In genomic region chr2:7825591-7826312, GRCh38 we compare ENCODE assay signal across 8 cellular contexts.
DNase-seq lines count a peak whose midpoint lies in the region; ATAC-seq and TF ChIP-seq lines count a peak whose summit lies in the region.

No MANE protein-coding gene starts in this region.

- H3K4me1 ChIP-seq in RWPE2 (ENCODE audit: insufficient read depth, poor library complexity, severe bottlenecking): peaks cover 16% of the 10 kb centered on the region
- H3K4me1 ChIP-seq in left lung: no peaks in the 10 kb centered on the region
- H3K4me1 ChIP-seq in mucosa of descending colon (ENCODE audit: low read depth): no peaks in the 10 kb centered on the region

- ATAC-seq in GM21786 (IDR thresholded peaks at IDR 0.05; ENCODE audit: unreplicated experiment) (peak; percentile 75), RWPE2 (ENCODE audit: low read depth) (peak; percentile 94), left lung (peak; percentile 98), mucosa of descending colon (no peak)

- TF ChIP-seq CTCF in GM06990 (IDR thresholded peaks at IDR 0.05; ENCODE audit: insufficient read depth, low read length, poor library complexity, severe bottlenecking) (no peak), RWPE2 (IDR thresholded peaks at IDR 0.05; ENCODE audit: poor library complexity, severe bottlenecking) (no peak), left lung (IDR thresholded peaks at IDR 0.05) (no peak), mucosa of descending colon (IDR thresholded peaks at IDR 0.05) (no peak)

- in situ Hi-C loops in G401 (cut with HindIII; ENCODE audit: low sequenced_read_pairs): no loop called here

- H3K9me3 ChIP-seq in RWPE2 (ENCODE audit: severe bottlenecking) (no peaks in the 10 kb centered on the region), left lung (no peaks in the 10 kb centered on the region), mucosa of descending colon (no peaks in the 10 kb centered on the region)

- DNase-seq in GM06990 (ENCODE audit: extremely low read depth, insufficient read length) (peak; percentile 66), RWPE2 (ENCODE audit: low spot score) (peak; percentile 69), left lung (no peak), mucosa of descending colon (no peak), occipital lobe (lab: John Stamatoyannopoulos, UW) (no peak), G401 (ENCODE audit: low spot score) (no peak), DMS114 treated with DMSO at 0.1 percent for 48 hours (lab: John Stamatoyannopoulos, UW; ENCODE audit: unreplicated experiment) (no peak)

- intact Hi-C loops in left lung (cut with DNase I) (no loop called here), mucosa of descending colon (cut with DNase I, micrococcal nuclease) (no loop called here)

- peak overlapping the region; percentile 70 for H3K27ac ChIP-seq in RWPE2 (ENCODE audit: poor library complexity, severe bottlenecking)
- H3K27ac ChIP-seq in left lung: peak overlapping the region in 1 of 2 donors; percentile 21

- H3K36me3 ChIP-seq in GM06990 (ENCODE audit: control insufficient read depth, insufficient read depth, low read length) (no peaks in the 10 kb centered on the region), RWPE2 (ENCODE audit: low read depth) (no peaks in the 10 kb centered on the region), left lung (no peaks in the 10 kb centered on the region), mucosa of descending colon (ENCODE audit: low read depth) (no peaks in the 10 kb centered on the region)

- H3K27me3 ChIP-seq in GM06990 (replicated peaks; ENCODE audit: control insufficient read depth, insufficient read depth, low read length) (no peaks in the 10 kb centered on the region), RWPE2 (ENCODE audit: insufficient read depth, poor library complexity, severe bottlenecking) (no peaks in the 10 kb centered on the region), left lung (no peaks in the 10 kb centered on the region)

- H3K4me3 ChIP-seq in GM06990 (replicated peaks; ENCODE audit: low read depth, low read length) (no peak overlapping the region), RWPE2 (ENCODE audit: severe bottlenecking) (no peak overlapping the region), left lung (no peak overlapping the region), mucosa of descending colon (no peak overlapping the region)

Comparison
In these comparisons a context has a peak if more than half of its experiments do, and no peak if none do; other contexts are left out.
1. DNase-seq: peak in GM06990 (single experiment) and RWPE2 (single experiment); none in left lung (0 of 2), mucosa of descending colon (0 of 3), occipital lobe (single experiment), G401 (single experiment) and DMS114 treated with DMSO at 0.1 percent for 48 hours (single experiment).